In genomic region chr2:9843229-9844035, GRCh38 we compare ENCODE assay signal across 7 cellular contexts. TPM values are rescaled to one million over a fixed set of nuclear protein-coding genes. Genes with fewer than 3 reads are reported as not detected.
DNase-seq lines count a peak whose midpoint lies in the region; ATAC-seq, FAIRE-seq and TF ChIP-seq lines count a peak whose summit lies in the region.

Gene TAF1B (plus strand): TSS chr2:9843474. CDS start chr2:9843542, 68 bp downstream.

- peaks cover 42% of the 10 kb centered on the region for H3K79me2 ChIP-seq in astrocyte (ENCODE audit: insufficient read depth, low read length)

- TF ChIP-seq CTCF in astrocyte (IDR thresholded peaks at IDR 0.05; ENCODE audit: insufficient read depth, low read depth, low read length) (no peak), retinal pigment epithelial cell (conservative IDR thresholded peaks at IDR 0.05; ENCODE audit: low read depth, low read length) (peak; percentile 29)

- peak within 1 kb of the TSS; percentile 94 for H3K4me3 Mint-ChIP-seq in astrocyte (ENCODE audit: unreplicated experiment)

- no peaks in the 10 kb centered on the region for H3K9me3 Mint-ChIP-seq in astrocyte (ENCODE audit: unreplicated experiment)

- FAIRE-seq in GM18507 (lab: Jason Lieb, UNC) (peak; percentile 90), astrocyte (lab: Jason Lieb, UNC) (no peak)

- peak within 1 kb of the TSS; percentile 88 for H3K27ac ChIP-seq in astrocyte (ENCODE audit: low read depth, low read length)

- peak; percentile 88 for DNase-seq in GM18507 (ENCODE audit: extremely low spot score, insufficient read length, low read depth)
- DNase-seq in NCI-H2029 (lab: John Stamatoyannopoulos, UW) = peak; percentile 86
- peak; percentile 72 for DNase-seq in T-helper 22 cell (ENCODE audit: low read depth)
- peak; percentile 84 for DNase-seq in astrocyte (ENCODE audit: low read depth)
- peak; percentile 70 to 76 for DNase-seq in hippocampal formation (lab: John Stamatoyannopoulos, UW)
- DNase-seq in retinal pigment epithelial cell (ENCODE audit: low read depth) = peak; percentile 67

- H3K4me2 ChIP-seq in astrocyte (ENCODE audit: low read length) = peak within 1 kb of the TSS; percentile 97

- H3K27me3 ChIP-seq in astrocyte (ENCODE audit: insufficient read depth, low read length) = no peaks in the 10 kb centered on the region

- peaks cover 28% of the 10 kb centered on the region for H3K4me1 ChIP-seq in astrocyte (ENCODE audit: insufficient read depth, low read length)

- H3K36me3 Mint-ChIP-seq in astrocyte (ENCODE audit: low read depth, unreplicated experiment) = peaks cover 5% of the 10 kb centered on the region

- H3K4me1 Mint-ChIP-seq in astrocyte (ENCODE audit: low read depth, unreplicated experiment) = peaks cover 11% of the 10 kb centered on the region

- H2AFZ ChIP-seq in astrocyte (ENCODE audit: low read depth, low read length) = peak within 1 kb of the TSS; percentile 86

- ATAC-seq in HG02981 (IDR thresholded peaks at IDR 0.05; ENCODE audit: unreplicated experiment) = peak; percentile 85

- H3K36me3 ChIP-seq in astrocyte (ENCODE audit: insufficient read depth, low read length) = peaks cover 5% of the 10 kb centered on the region

- H3K27ac Mint-ChIP-seq in astrocyte (ENCODE audit: unreplicated experiment) = peak within 1 kb of the TSS; percentile 91

- H4K20me1 ChIP-seq in astrocyte (ENCODE audit: insufficient read depth, low read length) = peaks cover 25% of the 10 kb centered on the region

- no peaks in the 10 kb centered on the region for H3K9me3 ChIP-seq in astrocyte (ENCODE audit: insufficient read depth, low read depth, low read length)

- H3K9ac ChIP-seq in astrocyte (ENCODE audit: low read length) = peak within 1 kb of the TSS; percentile 91

- H3K27me3 Mint-ChIP-seq in astrocyte (ENCODE audit: low read depth, unreplicated experiment) = no peaks in the 10 kb centered on the region

- peak within 1 kb of the TSS; percentile 94 for H3K4me3 ChIP-seq in astrocyte (ENCODE audit: insufficient read depth, low read depth, low read length)
- peak within 1 kb of the TSS; percentile 90 for H3K4me3 ChIP-seq in retinal pigment epithelial cell (ENCODE audit: low read length)

RNA-seq across cellular contexts. Expression of gene TAF1B, which starts in this region (rescaled TPM):
- total RNA-seq in astrocyte = 14.5 and 15.7 TPM in 2 replicates

Comparison
In these comparisons a context has a peak if more than half of its experiments do, and no peak if none do; other contexts are left out.
1. Peak in every context shown above with its lines: DNase-seq, ATAC-seq, H3K4me3 ChIP-seq and H3K27ac ChIP-seq.